Comparison of ENCODE assay signal across 8 cellular contexts in genomic region chr9:129597355-129598088, GRCh38. TPM values are rescaled to one million over a fixed set of nuclear protein-coding genes. Genes with fewer than 3 reads are reported as not detected.
DNase-seq lines count a peak whose midpoint lies in the region; ATAC-seq and TF ChIP-seq lines count a peak whose summit lies in the region.

No MANE protein-coding gene starts in this region.

- ATAC-seq in right lobe of liver = peak; percentile 57 to 77 (median 74)
- peak; percentile 24 for ATAC-seq in thoracic aorta (ENCODE audit: insufficient number of reproducible peaks, low FRiP score, low read depth)

- intact Hi-C loops in right lobe of liver (cut with DNase I) = no loop called here

- H3K36me3 ChIP-seq in right lobe of liver = no peaks in the 10 kb centered on the region
- H3K36me3 ChIP-seq in thoracic aorta = no peaks in the 10 kb centered on the region

- no peak for TF ChIP-seq POLR2A in right lobe of liver (IDR thresholded peaks at IDR 0.05)

- peaks cover 0 to 6% (median 0%) of the 10 kb centered on the region in 4 donors for H3K4me1 ChIP-seq in right lobe of liver
- H3K4me1 ChIP-seq in thoracic aorta (ENCODE audit: control insufficient read depth in 1 of 2, low read depth in 2 of 2) = peaks cover 6 to 25% of the 10 kb centered on the region in 2 donors

- H3K9me3 ChIP-seq in right lobe of liver (no peaks in the 10 kb centered on the region), thoracic aorta (no peaks in the 10 kb centered on the region)

- TF ChIP-seq CTCF in right lobe of liver (IDR thresholded peaks at IDR 0.05) = no peak
- no peak for TF ChIP-seq CTCF in thoracic aorta (IDR thresholded peaks at IDR 0.05)

- H3K4me3 ChIP-seq in right lobe of liver (peak overlapping the region; percentile 23 to 42 (median 36)), thoracic aorta (peak overlapping the region; percentile 78)

- no peaks in the 10 kb centered on the region for H3K27me3 ChIP-seq in right lobe of liver
- no peaks in the 10 kb centered on the region for H3K27me3 ChIP-seq in thoracic aorta (replicated peaks; ENCODE audit: insufficient read depth)

- H3K27ac ChIP-seq in right lobe of liver = peak overlapping the region; percentile 55 to 59 (median 56)
- H3K27ac ChIP-seq in thoracic aorta = peak overlapping the region; percentile 76 to 78

- 2% methylated on average over 17 of the region's 57 CpGs for WGBS in right lobe of liver (ENCODE audit: insufficient coverage, low coverage, low lambda C conversion rate, missing lambda C conversion rate)

- DNase-seq in CD1c-positive myeloid dendritic cell (ENCODE audit: extremely low spot score) (peak; percentile 45), HuH-7.5 (ENCODE audit: low spot score) (peak; percentile 54), cerebellar cortex (ENCODE audit: low spot score) (peak; percentile 31), right lobe of liver (peak in 1 of 3 donors; percentile 62), thoracic aorta (ENCODE audit: low spot score) (no peak), NOMO-1 treated with dmso at 0.1 percent for 144 hours (lab: John Stamatoyannopoulos, UW; ENCODE audit: unreplicated experiment) (no peak), RPMI8226 (no peak), COR-L47 (lab: John Stamatoyannopoulos, UW) (no peak)

RNA-seq across cellular contexts. Expression of gene C9orf50, which starts 23.4 kb away (rescaled TPM):
- total RNA-seq in right lobe of liver (not detected), thoracic aorta (not detected)

RNA-seq across cellular contexts. Expression of gene NTMT1, which starts 28.4 kb away (rescaled TPM):
- total RNA-seq in right lobe of liver (10 to 100 TPM; 15.6 to 28.3 (median 20.7) TPM), thoracic aorta (10 to 100 TPM; 16.9 to 27.2 TPM)

RNA-seq across cellular contexts. Expression of gene ASB6, which starts 44.4 kb away (rescaled TPM):
- total RNA-seq in right lobe of liver (1 to 10 TPM; 4.5 to 9.5 (median 5.4) TPM), thoracic aorta (10 to 100 TPM; 23.0 to 31.0 TPM)

Comparison
In these comparisons a context has a peak if more than half of its experiments do, and no peak if none do; other contexts are left out.
1. DNase-seq: peak in CD1c-positive myeloid dendritic cell (single experiment), HuH-7.5 (single experiment) and cerebellar cortex (single experiment); none in thoracic aorta (single experiment), NOMO-1 treated with dmso at 0.1 percent for 144 hours (single experiment), RPMI8226 (single experiment) and COR-L47 (single experiment).